ENCODE assay signal across 8 cellular contexts in genomic region chr20:45934046-45934586, GRCh38. TPM values are rescaled to one million over a fixed set of nuclear protein-coding genes. Genes with fewer than 3 reads are reported as not detected.
DNase-seq lines count a peak whose midpoint lies in the region; ATAC-seq and TF ChIP-seq lines count a peak whose summit lies in the region.

No MANE protein-coding gene starts in this region.

- CTCF ChIA-PET in PC-3 (lab: Charles Lee) (interaction anchor here (0.5 to 0.7 kb wide), 2 partner anchors 89 to 991 kb away, joined by 3 to 4 read pairs; no protein-coding TSS in a partner anchor), mammary epithelial cell (lab: Charles Lee; ENCODE audit: low non-redundant PET) (interaction anchor here (0.7 kb wide), 1 partner anchor 52 kb away, joined by 4 read pairs; no protein-coding TSS in a partner anchor)

- peak overlapping the region; percentile 97 to 99 (median 97) for H3K27ac Mint-ChIP-seq in CD4-positive, CD25-positive, alpha-beta regulatory T cell
- H3K27ac Mint-ChIP-seq in immature natural killer cell, result peak overlapping the region; percentile 94 to 98 (median 97)

- H3K4me3 Mint-ChIP-seq in CD4-positive, CD25-positive, alpha-beta regulatory T cell, result peak overlapping the region; percentile 90 to 97 (median 97)
- peak overlapping the region; percentile 93 to 97 (median 96) for H3K4me3 Mint-ChIP-seq in immature natural killer cell

- in situ Hi-C loops in mammary epithelial cell (cut with MboI; ENCODE audit: low sequenced_read_pairs in 2 of 2), result no loop called here

- H3K9ac ChIP-seq in PC-3 (ENCODE audit: low read length) (peak overlapping the region; percentile 99), mammary epithelial cell (ENCODE audit: insufficient read depth, low read length) (peak overlapping the region; percentile 87)

- H3K9me2 ChIP-seq in PC-3 (replicated peaks; ENCODE audit: low read length), result no peaks in the 10 kb centered on the region

- no peak for DNase-seq in CD4-positive, CD25-positive, alpha-beta regulatory T cell
- peak; percentile 25 for DNase-seq in PC-3
- DNase-seq in mammary epithelial cell, result no peak
- no peak for DNase-seq in immature natural killer cell
- DNase-seq in stimulated activated CD4-positive, alpha-beta T cell treated with anti-CD3 and anti-CD28 coated beads, Interleukin-4, amount 100 ng/mL, for 48 hours (ENCODE audit: low read depth in 2 of 2), result peak; percentile 22 to 40
- no peak for DNase-seq in OCI-M2 (lab: John Stamatoyannopoulos, UW; ENCODE audit: unreplicated experiment)

- no peaks in the 10 kb centered on the region for H3F3A ChIP-seq in PC-3 (ENCODE audit: low read length, unreplicated experiment)

- intact Hi-C loops in PC-3 (cut with micrococcal nuclease), result loop anchor here (10.0 kb wide), 2 partner anchors 119 to 519 kb away; partner anchors contain the start of genes PIGT and UBE2C
- intact Hi-C loops in mammary epithelial cell (cut with micrococcal nuclease), result loop anchor here (1.0 to 2.0 kb wide), 3 partner anchors 42 to 101 kb away; partner anchors contain the start of genes ACOT8, SNX21 and ZSWIM3

- ATAC-seq in CD4-positive, CD25-positive, alpha-beta regulatory T cell (ENCODE audit: low read depth in 2 of 2), result no peak
- ATAC-seq in GM19025 (IDR thresholded peaks at IDR 0.05; ENCODE audit: low read depth, unreplicated experiment), result peak; percentile 14
- ATAC-seq in HG03432 (IDR thresholded peaks at IDR 0.05; ENCODE audit: unreplicated experiment), result peak; percentile 29
- ATAC-seq in PC-3, result peak; percentile 18

- H3K9me3 Mint-ChIP-seq in CD4-positive, CD25-positive, alpha-beta regulatory T cell, result no peaks in the 10 kb centered on the region
- H3K9me3 Mint-ChIP-seq in immature natural killer cell, result no peaks in the 10 kb centered on the region

- H3K27ac ChIP-seq in CD4-positive, CD25-positive, alpha-beta regulatory T cell (ENCODE audit: insufficient read depth, low read length, poor library complexity, severe bottlenecking), result peak overlapping the region; percentile 99
- H3K27ac ChIP-seq in PC-3 (ENCODE audit: low read length) (peak overlapping the region; percentile 91), mammary epithelial cell (ENCODE audit: insufficient read depth, low read depth, low read length) (peak overlapping the region; percentile 87)

- no peaks in the 10 kb centered on the region for H3K9me3 ChIP-seq in CD4-positive, CD25-positive, alpha-beta regulatory T cell (ENCODE audit: control insufficient read depth in 2 of 2, low read length in 2 of 2)
- no peaks in the 10 kb centered on the region for H3K9me3 ChIP-seq in PC-3 (ENCODE audit: low read length)
- H3K9me3 ChIP-seq in mammary epithelial cell (replicated peaks; ENCODE audit: insufficient read depth, low read length), result no peaks in the 10 kb centered on the region

- peaks cover 38% of the 10 kb centered on the region for H3K79me2 ChIP-seq in PC-3 (ENCODE audit: low read length)
- H3K79me2 ChIP-seq in mammary epithelial cell (ENCODE audit: insufficient read depth, low read length), result peaks cover 48% of the 10 kb centered on the region

- H3K4me2 ChIP-seq in PC-3 (ENCODE audit: low read length) (peak overlapping the region; percentile 97), mammary epithelial cell (ENCODE audit: insufficient read depth, low read depth, low read length) (peak overlapping the region; percentile 93)

- dilution Hi-C loops in mammary epithelial cell (cut with HindIII; ENCODE audit: low sequenced_read_pairs), result no loop called here

- TF ChIP-seq CTCF in PC-3 (conservative IDR thresholded peaks at IDR 0.05; ENCODE audit: low read depth, low read length) (no peak), mammary epithelial cell (conservative IDR thresholded peaks at IDR 0.05 in 1 of 2, IDR thresholded peaks at IDR 0.05 in 1 of 2; ENCODE audit: extremely low read depth in 1 of 2, insufficient read depth in 1 of 2, low read depth in 1 of 2, low read length in 2 of 2) (no peak)

- peaks cover 19% of the 10 kb centered on the region for H3K36me3 ChIP-seq in CD4-positive, CD25-positive, alpha-beta regulatory T cell (ENCODE audit: control insufficient read depth, insufficient read depth, low read length)
- H3K36me3 ChIP-seq in PC-3 (ENCODE audit: low read depth, low read length), result peaks cover 17% of the 10 kb centered on the region
- no peaks in the 10 kb centered on the region for H3K36me3 ChIP-seq in mammary epithelial cell (ENCODE audit: insufficient read depth, low read length)

- H3K4me3 ChIP-seq in CD4-positive, CD25-positive, alpha-beta regulatory T cell (ENCODE audit: low read depth, low read length), result peak overlapping the region; percentile 90
- peak overlapping the region; percentile 91 for H3K4me3 ChIP-seq in PC-3 (ENCODE audit: low read length)
- peak overlapping the region; percentile 77 to 97 (median 97) for H3K4me3 ChIP-seq in mammary epithelial cell (replicated peaks in 1 of 3; ENCODE audit: insufficient read depth in 1 of 3, low read depth in 2 of 3, low read length in 3 of 3)

- peaks cover 39% of the 10 kb centered on the region for H3K4me1 ChIP-seq in CD4-positive, CD25-positive, alpha-beta regulatory T cell (ENCODE audit: control insufficient read depth, insufficient read depth, low read length, poor library complexity, severe bottlenecking)
- peaks cover 12% of the 10 kb centered on the region; the same call in 1 of the 2 replicates for H3K4me1 ChIP-seq in PC-3 (ENCODE audit: insufficient read depth, low read length)
- H3K4me1 ChIP-seq in mammary epithelial cell (ENCODE audit: insufficient read depth, low read length), result peaks cover 5% of the 10 kb centered on the region

- WGBS in mammary epithelial cell (ENCODE audit: low coverage, missing lambda C conversion rate), result 2% methylated on average over 13 of the region's 34 CpGs

- H4K20me1 ChIP-seq in PC-3 (ENCODE audit: low read length), result no peaks in the 10 kb centered on the region
- no peaks in the 10 kb centered on the region for H4K20me1 ChIP-seq in mammary epithelial cell (ENCODE audit: insufficient read depth, low read length)

- H3K27me3 Mint-ChIP-seq in CD4-positive, CD25-positive, alpha-beta regulatory T cell, result no peaks in the 10 kb centered on the region
- peaks cover 17 to 19% (median 19%) of the 10 kb centered on the region in 3 donors for H3K27me3 Mint-ChIP-seq in immature natural killer cell (ENCODE audit: low read depth in 3 of 3)

- H3K27me3 ChIP-seq in CD4-positive, CD25-positive, alpha-beta regulatory T cell (ENCODE audit: control insufficient read depth, insufficient read depth, low read length), result no peaks in the 10 kb centered on the region
- H3K27me3 ChIP-seq in PC-3 (ENCODE audit: low read length), result no peaks in the 10 kb centered on the region
- H3K27me3 ChIP-seq in mammary epithelial cell (ENCODE audit: insufficient read depth, low read length), result no peaks in the 10 kb centered on the region

- peak overlapping the region; percentile 58 for H2AFZ ChIP-seq in PC-3 (ENCODE audit: low read length)
- peak overlapping the region; percentile 92 for H2AFZ ChIP-seq in mammary epithelial cell (ENCODE audit: low read depth, low read length)

- peaks cover 10 to 38% (median 25%) of the 10 kb centered on the region in 4 donors for H3K4me1 Mint-ChIP-seq in CD4-positive, CD25-positive, alpha-beta regulatory T cell
- peaks cover 34% of the 10 kb centered on the region in 2 donors for H3K4me1 Mint-ChIP-seq in immature natural killer cell

- POLR2A ChIA-PET in PC-3 (lab: Charles Lee; ENCODE audit: unreplicated experiment), result interaction anchor here (0.6 to 1.6 kb wide), 7 partner anchors 12 to 590 kb away, joined by 3 to 13 read pairs (median 4); partner anchors contain the start of gene SNX21

- no TSS peak for BruUV-seq in PC-3 (replicated peaks; lab: Mats Ljungman, UMichigan)
- BruUV-seq in mammary epithelial cell (replicated peaks; lab: Mats Ljungman, UMichigan), result TSS peak; percentile 58

- H3K36me3 Mint-ChIP-seq in CD4-positive, CD25-positive, alpha-beta regulatory T cell, result peaks cover 15% of the 10 kb centered on the region
- peaks cover 4 to 12% (median 5%) of the 10 kb centered on the region in 3 donors for H3K36me3 Mint-ChIP-seq in immature natural killer cell

RNA-seq across cellular contexts. Expression of gene PCIF1, which starts 0.4 kb away (rescaled TPM):
- total RNA-seq in CD4-positive, CD25-positive, alpha-beta regulatory T cell, result 95.3 TPM
- polyA plus RNA-seq in CD4-positive, CD25-positive, alpha-beta regulatory T cell, result 10 to 100 TPM; 82.0 to 93.6 (median 91.8) TPM
- total RNA-seq in PC-3 (2014; rRNA removed), result 18.4 and 20.2 TPM in 2 replicates
- total RNA-seq in mammary epithelial cell, result 10 to 100 TPM; 12.7 to 18.9 TPM
- polyA plus RNA-seq in mammary epithelial cell, result 12.7 TPM
- polyA minus RNA-seq in mammary epithelial cell, result 17.8 TPM
- 10 to 100 TPM; 78.4 to 93.4 (median 83.0) TPM for polyA plus RNA-seq in immature natural killer cell

RNA-seq across cellular contexts. Expression of gene PLTP, which starts 22.2 kb away (rescaled TPM):
- 0.67 TPM for total RNA-seq in CD4-positive, CD25-positive, alpha-beta regulatory T cell
- polyA plus RNA-seq in CD4-positive, CD25-positive, alpha-beta regulatory T cell, result 1 to 10 TPM in 3 of 4 donors, not detected in 1; 2.0 to 4.6 (median 2.3) TPM
- 56.6 and 61.5 TPM in 2 replicates for total RNA-seq in PC-3 (2014; rRNA removed)
- 10 to 100 TPM in 1 of 2 donors, 1 to 10 TPM in 1; 7.2 to 17.7 TPM for total RNA-seq in mammary epithelial cell
- 6.7 TPM for polyA plus RNA-seq in mammary epithelial cell
- polyA minus RNA-seq in mammary epithelial cell, result 1.4 TPM
- polyA plus RNA-seq in immature natural killer cell, result 10 to 100 TPM in 1 of 3 donors, 1 to 10 TPM in 1, under 1 TPM in 1; 0.77 to 17.5 (median 7.3) TPM

RNA-seq across cellular contexts. Expression of gene ZNF335, which starts 37.9 kb away (rescaled TPM):
- total RNA-seq in CD4-positive, CD25-positive, alpha-beta regulatory T cell, result 137 TPM
- polyA plus RNA-seq in CD4-positive, CD25-positive, alpha-beta regulatory T cell, result 10 to 100 TPM in 3 of 4 donors, 1 to 10 TPM in 1; 8.2 to 15.1 (median 12.0) TPM
- total RNA-seq in PC-3 (2014; rRNA removed) (32.2 and 36.9 TPM in 2 replicates), mammary epithelial cell (10 to 100 TPM; 13.8 to 21.7 TPM)
- polyA plus RNA-seq in mammary epithelial cell (10.5 TPM), immature natural killer cell (10 to 100 TPM in 1 of 3 donors, 1 to 10 TPM in 2; 7.1 to 17.9 (median 9.6) TPM)
- polyA minus RNA-seq in mammary epithelial cell, result 32.9 TPM

RNA-seq across cellular contexts. Expression of gene CTSA, which starts 43.0 kb away (rescaled TPM):
- total RNA-seq in CD4-positive, CD25-positive, alpha-beta regulatory T cell, result 104 TPM
- 100 to 1,000 TPM; 148 to 190 (median 168) TPM for polyA plus RNA-seq in CD4-positive, CD25-positive, alpha-beta regulatory T cell
- total RNA-seq in PC-3 (2014; rRNA removed) (98.0 and 129 TPM in 2 replicates), mammary epithelial cell (10 to 100 TPM; 32.5 to 68.8 TPM)
- polyA plus RNA-seq in mammary epithelial cell (96.7 TPM), immature natural killer cell (100 to 1,000 TPM in 1 of 3 donors, 10 to 100 TPM in 2; 76.8 to 119 (median 97.6) TPM)
- polyA minus RNA-seq in mammary epithelial cell, result 96.8 TPM

RNA-seq across cellular contexts. Expression of gene NEURL2, which starts 43.1 kb away (rescaled TPM):
- 0.76 TPM for total RNA-seq in CD4-positive, CD25-positive, alpha-beta regulatory T cell
- polyA plus RNA-seq in CD4-positive, CD25-positive, alpha-beta regulatory T cell, result 1 to 10 TPM; 1.4 to 3.0 (median 2.5) TPM
- 2.3 and 3.7 TPM in 2 replicates for total RNA-seq in PC-3 (2014; rRNA removed)
- total RNA-seq in mammary epithelial cell, result 1 to 10 TPM; 2.1 to 3.3 TPM
- polyA plus RNA-seq in mammary epithelial cell, result 0.36 TPM
- not detected for polyA minus RNA-seq in mammary epithelial cell
- polyA plus RNA-seq in immature natural killer cell, result 1 to 10 TPM in 2 of 3 donors, not detected in 1; 1.0 to 1.1 TPM

Comparison
In these comparisons a context has a peak if more than half of its experiments do, and no peak if none do; other contexts are left out.
1. ATAC-seq: peak in GM19025 (single experiment), HG03432 (single experiment) and PC-3 (single experiment); none in CD4-positive, CD25-positive, alpha-beta regulatory T cell (0 of 2).
2. DNase-seq: peak in PC-3 (single experiment) and stimulated activated CD4-positive, alpha-beta T cell treated with anti-CD3 and anti-CD28 coated beads, Interleukin-4, amount 100 ng/mL, for 48 hours (2 of 2); none in CD4-positive, CD25-positive, alpha-beta regulatory T cell (0 of 3), mammary epithelial cell (single experiment), immature natural killer cell (0 of 3) and OCI-M2 (single experiment).
3. Peak in every context shown above with its lines, with median percentiles within 50 percentile points of each other: H3K27ac ChIP-seq and H3K4me3 ChIP-seq.